Comparison of ENCODE assay signal across 15 cellular contexts in the genomic region with DNA sequence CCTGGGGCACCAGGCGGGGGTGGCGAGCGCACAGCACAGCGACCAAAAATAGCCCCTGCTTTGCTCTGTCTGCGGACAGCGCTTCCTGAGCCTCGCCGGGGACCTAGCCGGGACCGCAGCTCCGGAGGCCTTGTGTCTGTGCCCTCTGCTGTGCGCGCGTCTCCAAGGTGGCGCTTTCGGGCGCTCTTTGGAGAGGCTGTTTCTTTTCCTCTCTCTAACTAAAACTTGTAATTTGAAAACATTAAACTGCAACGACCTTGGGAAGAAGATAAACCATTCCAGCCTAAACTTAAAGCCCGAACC. TPM values are rescaled to one million over a fixed set of nuclear protein-coding genes. Genes with fewer than 3 reads are reported as not detected.
DNase-seq lines count a peak whose midpoint lies in the region; ATAC-seq and TF ChIP-seq lines count a peak whose summit lies in the region.
"Had no signal": no experiment of that assay in that cellular context is flagged by ENCODE, and none has a peak within 500 bp of the region (broad histone marks: within the 10 kb centered on the region; RNA-seq: fewer than 3 reads in every experiment).

No MANE protein-coding gene starts in this region.

- no peaks in the 10 kb centered on the region for H3K36me3 ChIP-seq in breast epithelium
- no peaks in the 10 kb centered on the region for H3K36me3 ChIP-seq in mammary epithelial cell (ENCODE audit: insufficient read depth, low read length)
- H3K36me3 ChIP-seq in RWPE2 (ENCODE audit: low read depth) = no peaks in the 10 kb centered on the region
- H3K36me3 ChIP-seq in iPS-15b (ENCODE audit: control insufficient read depth, insufficient read depth, low read length) = no peaks in the 10 kb centered on the region
- H3K36me3 ChIP-seq in PC-9 (ENCODE audit: low read depth) = no peaks in the 10 kb centered on the region
- H3K36me3 ChIP-seq: ascending aorta, upper lobe of right lung had no signal

- H3K4me2 ChIP-seq in mammary epithelial cell (ENCODE audit: insufficient read depth, low read depth, low read length) = no peak overlapping the region
- no peak overlapping the region for H3K4me2 ChIP-seq in PC-9

- no peaks in the 10 kb centered on the region for H3K9me2 ChIP-seq in PC-9 (ENCODE audit: insufficient read depth)

- peak overlapping the region in 2 of 3 donors; percentile 39 to 56 for H3K4me3 ChIP-seq in breast epithelium
- H3K4me3 ChIP-seq in mammary epithelial cell (replicated peaks in 1 of 3; ENCODE audit: insufficient read depth in 1 of 3, low read depth in 2 of 3, low read length in 3 of 3) = no peak overlapping the region
- H3K4me3 ChIP-seq in RWPE2 (ENCODE audit: severe bottlenecking) = no peak overlapping the region
- H3K4me3 ChIP-seq in iPS-15b (ENCODE audit: low read depth, low read length) = peak overlapping the region; percentile 45
- no peak overlapping the region for H3K4me3 ChIP-seq in PC-9
- H3K4me3 ChIP-seq: upper lobe of right lung had no signal

- H2AFZ ChIP-seq in mammary epithelial cell (ENCODE audit: low read depth, low read length) (no peak overlapping the region), PC-9 (no peak overlapping the region)

- H3K27ac ChIP-seq in breast epithelium (no peak overlapping the region), mammary epithelial cell (ENCODE audit: insufficient read depth, low read depth, low read length) (no peak overlapping the region), RWPE2 (ENCODE audit: poor library complexity, severe bottlenecking) (no peak overlapping the region), temporal lobe (ENCODE audit: low read depth, low read length) (peak overlapping the region; percentile 36), PC-9 (no peak overlapping the region)
- H3K27ac ChIP-seq: ascending aorta, upper lobe of right lung had no signal

- BruUV-seq in mammary epithelial cell (replicated peaks; lab: Mats Ljungman, UMichigan) (no TSS peak), PC-9 (replicated peaks; lab: Mats Ljungman, UMichigan) (no TSS peak)

- H4K20me1 ChIP-seq in mammary epithelial cell (ENCODE audit: insufficient read depth, low read length) = no peaks in the 10 kb centered on the region
- H4K20me1 ChIP-seq in PC-9 (ENCODE audit: insufficient read depth) = no peaks in the 10 kb centered on the region

- TF ChIP-seq CTCF in breast epithelium (IDR thresholded peaks at IDR 0.05) (no peak), mammary epithelial cell (conservative IDR thresholded peaks at IDR 0.05 in 1 of 2, IDR thresholded peaks at IDR 0.05 in 1 of 2; ENCODE audit: extremely low read depth in 1 of 2, insufficient read depth in 1 of 2, low read depth in 1 of 2, low read length in 2 of 2) (no peak), RWPE2 (IDR thresholded peaks at IDR 0.05; ENCODE audit: poor library complexity, severe bottlenecking) (no peak), PC-9 (conservative IDR thresholded peaks at IDR 0.05) (no peak)

- H3K27me3 ChIP-seq in breast epithelium = peaks cover 5 to 96% of the 10 kb centered on the region in 2 donors
- peaks cover 31% of the 10 kb centered on the region for H3K27me3 ChIP-seq in mammary epithelial cell (ENCODE audit: insufficient read depth, low read length)
- H3K27me3 ChIP-seq in RWPE2 (ENCODE audit: insufficient read depth, poor library complexity, severe bottlenecking) = peaks cover 96% of the 10 kb centered on the region
- peaks cover 97% of the 10 kb centered on the region for H3K27me3 ChIP-seq in iPS-15b (ENCODE audit: control insufficient read depth, insufficient read depth, low read length)
- no peaks in the 10 kb centered on the region for H3K27me3 ChIP-seq in PC-9 (ENCODE audit: insufficient read depth, low read depth)

- in situ Hi-C loops in mammary epithelial cell (cut with MboI; ENCODE audit: low sequenced_read_pairs in 2 of 2) = no loop called here

- no peak overlapping the region for H3K9ac ChIP-seq in mammary epithelial cell (ENCODE audit: insufficient read depth, low read length)
- no peak overlapping the region for H3K9ac ChIP-seq in iPS-15b (ENCODE audit: low read depth, low read length)

- POLR2A ChIA-PET in PC-9 (lab: Charles Lee; ENCODE audit: unreplicated experiment) = no interaction called here

- no peak for DNase-seq in breast epithelium (ENCODE audit: low spot score in 2 of 2)
- DNase-seq in mammary epithelial cell = no peak
- DNase-seq in RWPE2 (ENCODE audit: low spot score) = no peak
- DNase-seq in AG20443 (ENCODE audit: low spot score) = no peak
- DNase-seq in PC-9 = no peak
- DNase-seq: activated CD4-positive, alpha-beta T cell treated with anti-CD3 and anti-CD28 coated beads, Interleukin-2, amount 50 U/mL, for 1 hour; occipital lobe; SIG-M5; upper lobe of right lung had no signal

- TF ChIP-seq POLR2A in breast epithelium (IDR thresholded peaks at IDR 0.05) = no peak

- ATAC-seq in RWPE2 (ENCODE audit: low read depth) (peak; percentile 33; the same call in 1 of the 3 replicates), HG03135 (IDR thresholded peaks at IDR 0.05; ENCODE audit: unreplicated experiment) (no peak)

- no peaks in the 10 kb centered on the region for H3F3A ChIP-seq in PC-9 (ENCODE audit: insufficient read depth, low read depth)

- H3K4me1 ChIP-seq in breast epithelium = no peaks in the 10 kb centered on the region
- peaks cover 8% of the 10 kb centered on the region for H3K4me1 ChIP-seq in mammary epithelial cell (ENCODE audit: insufficient read depth, low read length)
- H3K4me1 ChIP-seq in RWPE2 (ENCODE audit: insufficient read depth, poor library complexity, severe bottlenecking) = no peaks in the 10 kb centered on the region
- peaks cover 20% of the 10 kb centered on the region for H3K4me1 ChIP-seq in iPS-15b (ENCODE audit: control insufficient read depth, insufficient read depth, low read length)
- H3K4me1 ChIP-seq in PC-9 (replicated peaks; ENCODE audit: insufficient read depth) = no peaks in the 10 kb centered on the region
- H3K4me1 ChIP-seq: Caco-2 had no signal

- CTCF ChIA-PET in mammary epithelial cell (lab: Charles Lee; ENCODE audit: low non-redundant PET) (no interaction called here), PC-9 (lab: Charles Lee) (interaction anchor here (0.7 kb wide), 1 partner anchor 1108 kb away, joined by 3 read pairs; no protein-coding TSS in a partner anchor)

- dilution Hi-C loops in mammary epithelial cell (cut with HindIII; ENCODE audit: low sequenced_read_pairs) = no loop called here

- intact Hi-C loops in breast epithelium (cut with DNase I; ENCODE audit: low total_unique reads) (no loop called here), mammary epithelial cell (cut with micrococcal nuclease) (no loop called here), PC-9 (cut with micrococcal nuclease; ENCODE audit: unreplicated experiment) (loop anchor here (10.0 kb wide), 1 partner anchor 758 kb away; no protein-coding TSS in a partner anchor)

- H3K79me2 ChIP-seq in mammary epithelial cell (ENCODE audit: insufficient read depth, low read length) = no peaks in the 10 kb centered on the region
- no peaks in the 10 kb centered on the region for H3K79me2 ChIP-seq in PC-9 (ENCODE audit: low read depth)

- H3K9me3 ChIP-seq in breast epithelium (peaks cover 0 to 9% of the 10 kb centered on the region in 2 donors), mammary epithelial cell (replicated peaks; ENCODE audit: insufficient read depth, low read length) (peaks cover 3% of the 10 kb centered on the region), RWPE2 (ENCODE audit: severe bottlenecking) (no peaks in the 10 kb centered on the region), iPS-15b (ENCODE audit: control insufficient read depth, insufficient read depth, low read length) (no peaks in the 10 kb centered on the region), PC-9 (ENCODE audit: insufficient read depth, low read depth) (no peaks in the 10 kb centered on the region)
- H3K9me3 ChIP-seq: ascending aorta, Caco-2, upper lobe of right lung had no signal

- 53% methylated on average over 11 of the region's 19 CpGs for WGBS in mammary epithelial cell (ENCODE audit: low coverage, missing lambda C conversion rate)

RNA-seq across cellular contexts. Expression of gene ARX, which starts 3.4 kb away (rescaled TPM):
- total RNA-seq in breast epithelium (under 1 TPM in 1 of 3 donors, not detected in 2; 0.33 TPM), mammary epithelial cell (not detected), temporal lobe (6.9 TPM), PC-9 (2021) (not detected in 2 replicates)
- polyA plus RNA-seq in mammary epithelial cell = not detected
- not detected for polyA minus RNA-seq in mammary epithelial cell
- total RNA-seq: ascending aorta, upper lobe of right lung had no signal
- polyA plus RNA-seq: esophagus had no signal

Comparison
In these comparisons a context has a peak if more than half of its experiments do, and no peak if none do; other contexts are left out.
1. H3K4me3 ChIP-seq: peak in breast epithelium (2 of 3) and iPS-15b (single experiment); none in mammary epithelial cell (0 of 3), RWPE2 (single experiment) and PC-9 (single experiment).